Comparison of ENCODE assay signal across 9 cellular contexts in the genomic region with DNA sequence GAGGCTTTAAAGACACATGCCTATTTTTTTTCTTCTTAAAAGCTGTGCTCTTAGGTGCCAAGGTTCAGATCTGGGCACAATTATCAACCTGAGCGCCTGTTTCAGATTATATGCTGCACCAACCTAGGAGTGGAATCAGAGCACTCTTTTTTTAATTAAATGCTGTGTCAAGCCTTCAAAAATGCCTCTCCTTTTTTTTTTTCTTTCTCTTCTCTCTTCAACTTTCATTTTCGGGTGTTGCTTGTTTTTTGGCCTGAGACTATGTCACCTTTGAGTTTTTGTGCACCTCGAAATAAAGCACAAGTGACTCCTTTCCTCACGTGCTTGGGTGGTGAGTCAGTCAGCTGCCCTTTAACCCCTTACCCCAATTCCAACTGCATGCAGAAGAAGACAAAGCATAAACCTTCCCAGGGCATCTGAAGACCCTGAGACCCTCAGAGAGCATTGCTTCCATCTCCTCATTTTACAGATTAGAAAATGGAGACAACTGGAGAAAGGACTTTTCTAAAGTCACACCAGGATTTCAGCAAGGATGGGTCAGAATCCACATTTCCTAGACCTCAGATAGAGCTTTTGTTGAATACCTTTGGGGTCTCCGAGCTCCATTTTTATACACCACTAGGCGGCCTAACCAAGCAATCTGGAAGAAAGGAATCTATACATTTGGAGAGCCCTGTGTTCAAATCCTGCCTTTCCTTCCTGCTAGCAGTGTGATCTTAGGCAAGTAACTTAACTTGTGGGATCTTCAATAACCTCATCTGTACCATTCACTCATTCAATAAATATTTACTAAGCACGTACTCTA. TPM values are rescaled to one million over a fixed set of nuclear protein-coding genes. Genes with fewer than 3 reads are reported as not detected.
DNase-seq lines count a peak whose midpoint lies in the region; ATAC-seq, FAIRE-seq and TF ChIP-seq lines count a peak whose summit lies in the region.
"Had no signal": no experiment of that assay in that cellular context is flagged by ENCODE, and none has a peak within 500 bp of the region (broad histone marks: within the 10 kb centered on the region; RNA-seq: fewer than 3 reads in every experiment).

No MANE protein-coding gene starts in this region.

- POLR2A ChIA-PET in HepG2 (lab: Yijun Ruan, JAX) = no interaction called here

- no peak for TF ChIP-seq POLR2A in HepG2 (IDR thresholded peaks at IDR 0.05; ENCODE audit: insufficient read depth in 1 of 2, low read depth in 2 of 2, low read length in 2 of 2)

- BruUV-seq in HepG2 (replicated peaks; lab: Mats Ljungman, UMichigan) = no TSS peak

- H4K20me1 ChIP-seq in HepG2 (ENCODE audit: insufficient read depth, low read length) = no peaks in the 10 kb centered on the region
- no peaks in the 10 kb centered on the region for H4K20me1 ChIP-seq in astrocyte (ENCODE audit: insufficient read depth, low read length)

- TF ChIP-seq RAD21 in liver (IDR thresholded peaks at IDR 0.05) (no peak), HepG2 (CRISPR knock-in tag; IDR thresholded peaks at IDR 0.05) (no peak)

- H3K9me3 Mint-ChIP-seq in astrocyte (ENCODE audit: unreplicated experiment) = no peaks in the 10 kb centered on the region
- no peaks in the 10 kb centered on the region for H3K9me3 Mint-ChIP-seq in memory B cell

- H3K9me3 ChIP-seq in liver (ENCODE audit: control insufficient read depth in 4 of 4, low read length in 3 of 4) (no peaks in the 10 kb centered on the region), HepG2 (ENCODE audit: low read length) (no peaks in the 10 kb centered on the region), astrocyte (ENCODE audit: insufficient read depth, low read depth, low read length) (no peaks in the 10 kb centered on the region)

- H3K4me3 Mint-ChIP-seq in astrocyte (ENCODE audit: unreplicated experiment) = peak overlapping the region; percentile 82
- H3K4me3 Mint-ChIP-seq in memory B cell = peak overlapping the region; percentile 91

- H3K9ac ChIP-seq in liver (ENCODE audit: low read depth in 1 of 2, low read length in 2 of 2) (peak overlapping the region in 1 of 2 donors; percentile 12), HepG2 (ENCODE audit: insufficient read depth, low read depth, low read length) (no peak overlapping the region), astrocyte (ENCODE audit: low read length) (peak overlapping the region; percentile 96)

- H3K36me3 Mint-ChIP-seq in astrocyte (ENCODE audit: low read depth, unreplicated experiment) (peaks cover 16% of the 10 kb centered on the region), memory B cell (no peaks in the 10 kb centered on the region)

- H3K4me1 ChIP-seq in liver (ENCODE audit: control insufficient read depth in 4 of 4, insufficient read depth in 4 of 4, low read length in 3 of 4) = no peaks in the 10 kb centered on the region
- H3K4me1 ChIP-seq in HepG2 (ENCODE audit: insufficient read depth, low read length) = no peaks in the 10 kb centered on the region
- H3K4me1 ChIP-seq in astrocyte (ENCODE audit: insufficient read depth, low read length) = peaks cover 44% of the 10 kb centered on the region

- in situ Hi-C loops in HepG2 (cut with HindIII; ENCODE audit: extremely low pct_ligation_motif_present, low pct_unique_long_range_greater_than_20kb) = no loop called here

- TF ChIP-seq CTCF in liver (IDR thresholded peaks at IDR 0.05; ENCODE audit: low read depth, low read length, missing input control) = no peak
- TF ChIP-seq CTCF in HepG2 (CRISPR knock-in tag; IDR thresholded peaks at IDR 0.05) = no peak
- peak; percentile 13 for TF ChIP-seq CTCF in astrocyte (IDR thresholded peaks at IDR 0.05; ENCODE audit: insufficient read depth, low read depth, low read length)

- intact Hi-C loops in HepG2 (cut with micrococcal nuclease; ENCODE audit: unreplicated experiment) = no loop called here

- no peak overlapping the region for H3K4me2 ChIP-seq in HepG2 (ENCODE audit: low read depth, low read length)
- H3K4me2 ChIP-seq in astrocyte (ENCODE audit: low read length) = peak overlapping the region; percentile 93

- H2AFZ ChIP-seq in HepG2 (ENCODE audit: low read length) (no peak overlapping the region), astrocyte (ENCODE audit: low read depth, low read length) (no peak overlapping the region)

- H3K4me3 ChIP-seq in liver (ENCODE audit: low read depth in 1 of 3, low read length in 3 of 3) (no peak overlapping the region), HepG2 (replicated peaks in 1 of 3; ENCODE audit: insufficient read depth in 1 of 3, low read depth in 2 of 3, low read length in 3 of 3) (no peak overlapping the region), astrocyte (ENCODE audit: insufficient read depth, low read depth, low read length) (peak overlapping the region; percentile 70)

- no peak for ATAC-seq in HepG2
- ATAC-seq in memory B cell (ENCODE audit: low read depth) = peak; percentile 43
- ATAC-seq in left lobe of liver = no peak

- H3K27me3 Mint-ChIP-seq in astrocyte (ENCODE audit: low read depth, unreplicated experiment) (no peaks in the 10 kb centered on the region), memory B cell (no peaks in the 10 kb centered on the region)

- no peak for TF ChIP-seq EP300 in HepG2 (IDR thresholded peaks at IDR 0.05; ENCODE audit: low read depth in 2 of 2, low read length in 2 of 2)
- no peak for TF ChIP-seq EP300 in HepG2 (CRISPR knock-in tag; IDR thresholded peaks at IDR 0.05; ENCODE audit: borderline replicate concordance)

- no peaks in the 10 kb centered on the region for H3K79me2 ChIP-seq in HepG2 (ENCODE audit: insufficient read depth, low read length)
- H3K79me2 ChIP-seq in astrocyte (ENCODE audit: insufficient read depth, low read length) = peaks cover 94% of the 10 kb centered on the region

- H3K27ac ChIP-seq in liver (ENCODE audit: low read depth in 1 of 2, low read length in 2 of 2) = peak overlapping the region; percentile 10 to 63
- H3K27ac ChIP-seq in HepG2 (ENCODE audit: extremely low read length, insufficient read depth, low read length) = no peak overlapping the region
- H3K27ac ChIP-seq in astrocyte (ENCODE audit: low read depth, low read length) = peak overlapping the region; percentile 98

- H3K4me1 Mint-ChIP-seq in astrocyte (ENCODE audit: low read depth, unreplicated experiment) = peaks cover 79% of the 10 kb centered on the region
- peaks cover 18% of the 10 kb centered on the region for H3K4me1 Mint-ChIP-seq in memory B cell

- no peak for DNase-seq in HepG2 (ENCODE audit: low spot score)
- no peak for DNase-seq in astrocyte (ENCODE audit: low read depth)
- DNase-seq in memory B cell (ENCODE audit: low spot score in 2 of 2) = no peak
- no peak for DNase-seq in stimulated activated naive CD4-positive, alpha-beta T cell (lab: John Stamatoyannopoulos, UW)
- DNase-seq in activated effector memory CD4-positive, alpha-beta T cell treated with Interleukin-2 at 50 U/mL for 16 hours = no peak
- no peak for DNase-seq in NK-92 treated with Interleukin-12 subunit alpha and Interleukin-12 subunit beta, amount 100 ng/mL, for 24 hours (lab: John Stamatoyannopoulos, UW)
- DNase-seq in left lobe of liver (ENCODE audit: low spot score) = no peak
- DNase-seq: NCI-H1694 had no signal

- H3K36me3 ChIP-seq in liver (ENCODE audit: control insufficient read depth in 4 of 4, insufficient read depth in 3 of 4, low read depth in 1 of 4, low read length in 3 of 4) (no peaks in the 10 kb centered on the region), HepG2 (replicated peaks in 1 of 2; ENCODE audit: control insufficient read depth in 1 of 2, insufficient read depth in 2 of 2, low read length in 2 of 2) (no peaks in the 10 kb centered on the region), astrocyte (ENCODE audit: insufficient read depth, low read length) (no peaks in the 10 kb centered on the region)

- peak overlapping the region; percentile 94 for H3K27ac Mint-ChIP-seq in astrocyte (ENCODE audit: unreplicated experiment)
- peak overlapping the region; percentile 90 for H3K27ac Mint-ChIP-seq in memory B cell

- CTCF ChIA-PET in HepG2 (lab: Yijun Ruan, JAX; ENCODE audit: low intra/inter-chr PET ratio, low total read pairs) = no interaction called here

- H3K27me3 ChIP-seq in liver (ENCODE audit: control insufficient read depth in 4 of 4, insufficient read depth in 4 of 4, low read length in 3 of 4) (no peaks in the 10 kb centered on the region), HepG2 (ENCODE audit: control insufficient read depth in 1 of 2, insufficient read depth in 2 of 2, low read length in 2 of 2) (no peaks in the 10 kb centered on the region), astrocyte (ENCODE audit: insufficient read depth, low read length) (no peaks in the 10 kb centered on the region)

- no peak for FAIRE-seq in HepG2 (lab: Jason Lieb, UNC)
- FAIRE-seq in astrocyte (lab: Jason Lieb, UNC) = no peak

- 58% methylated on average over 7 of the region's 7 CpGs for WGBS in liver
- WGBS in HepG2 (ENCODE audit: low lambda C conversion rate) = 41% methylated on average over 7 of the region's 7 CpGs

TF ChIP-seq in liver, 16 proteins besides CTCF, POLR2A, EP300 and RAD21 (continues in another document):
- no peak for TF ChIP-seq FOXA2 (IDR thresholded peaks at IDR 0.05)

RNA-seq across cellular contexts. Expression of a gene that starts 0.6 kb away (rescaled TPM):
- total RNA-seq in liver (1 to 10 TPM; 5.4 to 8.0 TPM), HepG2 (2016; rRNA removed; fragmentation: Illumina TruSeq; extraction: Trizol) (0.04 and 0.07 TPM in 2 replicates), astrocyte (84.4 and 101 TPM in 2 replicates), left lobe of liver (3.6 TPM)
- polyA plus RNA-seq in liver (under 1 TPM; 0.89 to 0.97 TPM), HepG2 (2011; rRNA removed) (0.01 TPM in 2 replicates)
- not detected in 2 replicates for total RNA-seq in HepG2 (2016; cell fraction: cytosol; rRNA removed; fragmentation: Illumina TruSeq; extraction: Trizol; ENCODE audit: low read depth)
- total RNA-seq in HepG2 (2016; cell fraction: insoluble cytoplasmic fraction; rRNA removed; fragmentation: Illumina TruSeq; extraction: Trizol) = 0.02 and 0.04 TPM in 2 replicates
- total RNA-seq in HepG2 (2016; cell fraction: membrane; rRNA removed; fragmentation: Illumina TruSeq; extraction: Trizol) = 0.06 TPM in 1 of 2 replicates, not detected in the other
- 0.22 and 0.87 TPM in 2 replicates for total RNA-seq in HepG2 (2016; cell fraction: nucleus; rRNA removed; fragmentation: Illumina TruSeq; extraction: Trizol)
- polyA plus RNA-seq in HepG2 (2011; cell fraction: cytosol; rRNA removed) = 0.01 and 0.03 TPM in 2 replicates
- polyA plus RNA-seq in HepG2 (2011; cell fraction: nucleus; rRNA removed) = 0.02 and 0.16 TPM in 2 replicates
- 0.07 TPM in 1 of 2 replicates, not detected in the other for polyA plus RNA-seq in HepG2 (2012)
- polyA plus RNA-seq in HepG2 (2016; cell fraction: cytosol; fragmentation: Illumina TruSeq; extraction: Trizol; ENCODE audit: low read depth) = not detected in 2 replicates
- not detected in 2 replicates for polyA plus RNA-seq in HepG2 (2016; cell fraction: insoluble cytoplasmic fraction; fragmentation: Illumina TruSeq; extraction: Trizol; ENCODE audit: low read depth)
- not detected in 2 replicates for polyA plus RNA-seq in HepG2 (2016; cell fraction: membrane; fragmentation: Illumina TruSeq; extraction: Trizol; ENCODE audit: low read depth)
- 0.12 TPM in 1 of 2 replicates, not detected in the other for polyA plus RNA-seq in HepG2 (2016; cell fraction: nucleus; fragmentation: Illumina TruSeq; extraction: Trizol; ENCODE audit: insufficient read depth, low read depth)
- polyA minus RNA-seq in HepG2 (2011; rRNA and poly(A)+ RNA removed; ENCODE audit: low replicate concordance) = 0.09 and 0.20 TPM in 2 replicates
- not detected in 2 replicates for polyA minus RNA-seq in HepG2 (2011; cell fraction: cytosol; rRNA and poly(A)+ RNA removed)
- under 0.01 TPM in 1 of 2 replicates, not detected in the other for polyA minus RNA-seq in HepG2 (2011; cell fraction: nucleus; rRNA and poly(A)+ RNA removed)
